27 cellular contexts compared by ENCODE assay signal in genomic region chr4:7394184-7394575, GRCh38. TPM values are rescaled to one million over a fixed set of nuclear protein-coding genes. Genes with fewer than 3 reads are reported as not detected.
DNase-seq lines count a peak whose midpoint lies in the region; ATAC-seq and TF ChIP-seq lines count a peak whose summit lies in the region.
"Had no signal": no experiment of that assay in that cellular context is flagged by ENCODE, and none has a peak within 500 bp of the region (broad histone marks: within the 10 kb centered on the region; RNA-seq: fewer than 3 reads in every experiment).

No MANE protein-coding gene starts in this region.

- DNase-seq in activated CD8-positive, alpha-beta memory T cell treated with anti-CD3 and anti-CD28 coated beads for 24 hours: peak; percentile 13
- DNase-seq in activated CD8-positive, alpha-beta memory T cell treated with anti-CD3 and anti-CD28 coated beads, Interleukin-2, amount 50 U/mL, for 48 hours: no peak
- DNase-seq in Peyer's patch (peak in 2 of 3 donors; percentile 7 to 23), islet precursor cell (peak; percentile 22), ureter (ENCODE audit: low spot score) (peak; percentile 24), NCI-H446 (lab: John Stamatoyannopoulos, UW) (no peak), uterus (no peak)
- DNase-seq: 8988T; ACHN; BE2C; CD4-positive, alpha-beta T cell; COR-L47; DMS79 treated with DMSO at 0.1 percent for 48 hours; GF-D8; GOT3; HCEC 1CT; IMR-90; KG1; MG63; NCI-H1694; NCI-H2029 treated with DMSO at 0.1 percent for 48 hours; NCI-H526 treated with DMSO at 0.1 percent for 48 hours; PC-9; SHP77 treated with DMSO at 0.1 percent for 48 hours had no signal

- no peaks in the 10 kb centered on the region for H3K27me3 ChIP-seq in Peyer's patch
- no peaks in the 10 kb centered on the region for H3K27me3 ChIP-seq in uterus
- H3K27me3 ChIP-seq: BE2C, MG63 had no signal

- TF ChIP-seq CTCF in Peyer's patch (IDR thresholded peaks at IDR 0.05) (no peak), uterus (IDR thresholded peaks at IDR 0.05) (no peak)

- H3K4me3 ChIP-seq in Peyer's patch: no peak overlapping the region
- no peak overlapping the region for H3K4me3 ChIP-seq in uterus
- H3K4me3 ChIP-seq: MG63, PC-9 had no signal

- TF ChIP-seq POLR2A in Peyer's patch (IDR thresholded peaks at IDR 0.05) (no peak), uterus (IDR thresholded peaks at IDR 0.05) (no peak)

- H3K4me1 ChIP-seq in Peyer's patch: no peaks in the 10 kb centered on the region
- no peaks in the 10 kb centered on the region for H3K4me1 ChIP-seq in uterus

- H3K9me3 ChIP-seq in Peyer's patch (no peaks in the 10 kb centered on the region), uterus (no peaks in the 10 kb centered on the region)
- H3K9me3 ChIP-seq: BE2C, MG63 had no signal

- intact Hi-C loops in uterus (cut with DNase I; ENCODE audit: low total_unique reads): no loop called here

- no peaks in the 10 kb centered on the region for H3K36me3 ChIP-seq in Peyer's patch
- H3K36me3 ChIP-seq in uterus: no peaks in the 10 kb centered on the region
- H3K36me3 ChIP-seq: BE2C, MG63 had no signal

- ATAC-seq in GM21515 (IDR thresholded peaks at IDR 0.05; ENCODE audit: unreplicated experiment): no peak

- H3K27ac ChIP-seq in Peyer's patch: no peak overlapping the region
- no peak overlapping the region for H3K27ac ChIP-seq in uterus
- H3K27ac ChIP-seq: PC-9, RWPE1 had no signal

RNA-seq across cellular contexts. Expression of gene PSAPL1, which starts 40.5 kb away (rescaled TPM):
- total RNA-seq in Peyer's patch (not detected), ureter (not detected), uterus (not detected)
- total RNA-seq: CD4-positive, alpha-beta T cell; IMR-90; NCI-H460 had no signal

Comparison
In these comparisons a context has a peak if more than half of its experiments do, and no peak if none do; other contexts are left out.
1. DNase-seq: peak in activated CD8-positive, alpha-beta memory T cell treated with anti-CD3 and anti-CD28 coated beads for 24 hours (single experiment), Peyer's patch (2 of 3), islet precursor cell (single experiment) and ureter (single experiment); none in activated CD8-positive, alpha-beta memory T cell treated with anti-CD3 and anti-CD28 coated beads, Interleukin-2, amount 50 U/mL, for 48 hours (single experiment), NCI-H446 (0 of 2) and uterus (0 of 2).